In the genomic region with DNA sequence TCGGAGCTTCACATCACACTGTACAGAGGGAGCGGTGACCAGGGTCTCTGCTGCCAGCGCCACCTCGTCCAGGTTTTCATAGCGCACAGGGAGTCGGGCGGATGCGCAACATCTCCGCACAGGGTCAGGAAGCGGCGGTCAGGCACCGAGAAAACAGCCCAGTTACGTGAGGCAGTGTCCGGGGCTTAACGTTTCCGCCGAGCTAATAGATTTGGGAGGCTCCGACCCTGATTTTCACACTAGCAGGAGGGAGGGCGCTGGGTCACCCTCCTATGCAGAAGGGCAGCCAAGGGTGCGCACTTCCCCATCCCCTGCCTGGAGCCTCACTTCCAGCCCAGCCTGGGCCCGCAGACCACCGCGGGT, we compare ENCODE assay signal across 8 cellular contexts. TPM values are rescaled to one million over a fixed set of nuclear protein-coding genes. Genes with fewer than 3 reads are reported as not detected.
A peak's percentile ranks its signal among the peaks of the same experiment; 100 is the strongest.
DNase-seq lines count a peak whose midpoint lies in the region; ATAC-seq, FAIRE-seq and TF ChIP-seq lines count a peak whose summit lies in the region.

No MANE protein-coding gene starts in this region.

- H3K4me1 ChIP-seq in keratinocyte (ENCODE audit: control insufficient read depth, extremely low read depth, insufficient read depth, low read length) (peaks cover 4% of the 10 kb centered on the region), stomach smooth muscle (ENCODE audit: control insufficient read depth, insufficient read depth, low read length) (peaks cover 14% of the 10 kb centered on the region)

- H3K27ac ChIP-seq in keratinocyte (ENCODE audit: control insufficient read depth, insufficient read depth, low read length) (no peak overlapping the region), stomach smooth muscle (ENCODE audit: low read length) (no peak overlapping the region)

- peaks cover 0 to 4% of the 10 kb centered on the region in 2 donors for H3K9me3 Mint-ChIP-seq in activated naive CD4-positive, alpha-beta T cell treated with anti-CD3 and anti-CD28 coated beads, Interleukin-2, amount 50 U/mL, for 72 hours

- no peaks in the 10 kb centered on the region for H3K79me2 ChIP-seq in keratinocyte (ENCODE audit: control insufficient read depth, insufficient read depth, low read length)

- H3K9ac ChIP-seq in keratinocyte (ENCODE audit: control insufficient read depth, extremely low read depth, insufficient read depth, low read length): no peak overlapping the region
- H3K9ac ChIP-seq in stomach smooth muscle (ENCODE audit: low read length in 2 of 2): no peak overlapping the region

- no peak for TF ChIP-seq CTCF in keratinocyte (optimal IDR thresholded peaks at IDR 0.05 in 1 of 3, IDR thresholded peaks at IDR 0.05 in 1 of 3, conservative IDR thresholded peaks at IDR 0.05 in 1 of 3; ENCODE audit: extremely low read depth in 1 of 3, insufficient read depth in 2 of 3, low read length in 3 of 3)

- H3K4me3 ChIP-seq in keratinocyte (ENCODE audit: control insufficient read depth in 2 of 3, extremely low read depth in 1 of 3, insufficient read depth in 2 of 3, low read depth in 1 of 3, low read length in 3 of 3) (peak overlapping the region in 2 of 3 experiments; percentile 15 to 42), stomach smooth muscle (ENCODE audit: low read length in 2 of 2) (peak overlapping the region; percentile 55 to 69)

- no peak overlapping the region for H2AFZ ChIP-seq in keratinocyte (ENCODE audit: control insufficient read depth, low read length)

- H4K20me1 ChIP-seq in keratinocyte (ENCODE audit: control insufficient read depth, extremely low read depth, insufficient read depth, low read length): no peaks in the 10 kb centered on the region

- no peaks in the 10 kb centered on the region for H3K9me1 ChIP-seq in keratinocyte (ENCODE audit: control insufficient read depth, extremely low read depth, insufficient read depth, low read length)

- peaks cover 7 to 20% of the 10 kb centered on the region in 2 donors for H3K36me3 Mint-ChIP-seq in activated naive CD4-positive, alpha-beta T cell treated with anti-CD3 and anti-CD28 coated beads, Interleukin-2, amount 50 U/mL, for 72 hours

- no peaks in the 10 kb centered on the region for H3K36me3 ChIP-seq in keratinocyte (ENCODE audit: control insufficient read depth in 2 of 2, extremely low read depth in 1 of 2, insufficient read depth in 2 of 2, low read length in 2 of 2)
- no peaks in the 10 kb centered on the region for H3K36me3 ChIP-seq in stomach smooth muscle (ENCODE audit: control insufficient read depth in 2 of 2, insufficient read depth in 2 of 2, low read length in 2 of 2)

- no peaks in the 10 kb centered on the region for H3K9me3 ChIP-seq in keratinocyte (ENCODE audit: control insufficient read depth, low read depth, low read length)
- H3K9me3 ChIP-seq in stomach smooth muscle (ENCODE audit: control insufficient read depth in 2 of 2, low read length in 2 of 2): no peaks in the 10 kb centered on the region

- ATAC-seq in activated naive CD4-positive, alpha-beta T cell treated with anti-CD3 and anti-CD28 coated beads, Interleukin-2, amount 50 U/mL, for 72 hours: peak; percentile 7 to 34
- ATAC-seq in HG02678 (IDR thresholded peaks at IDR 0.05; ENCODE audit: unreplicated experiment): no peak

- dilution Hi-C loops in keratinocyte (cut with MboI; ENCODE audit: extremely low pct_ligation_motif_present, low sequenced_read_pairs): no loop called here

- no peak overlapping the region for H3K27ac Mint-ChIP-seq in activated naive CD4-positive, alpha-beta T cell treated with anti-CD3 and anti-CD28 coated beads, Interleukin-2, amount 50 U/mL, for 72 hours

- FAIRE-seq in keratinocyte (lab: Jason Lieb, UNC): no peak

- H3K4me2 ChIP-seq in keratinocyte (ENCODE audit: control insufficient read depth, extremely low read depth, insufficient read depth, low read depth, low read length): peak overlapping the region; percentile 46

- DNase-seq in NCI-H345 (lab: John Stamatoyannopoulos, UW) (peak; percentile 6), NCI-H345 treated with DMSO at 0.1 percent for 48 hours (lab: John Stamatoyannopoulos, UW; ENCODE audit: unreplicated experiment) (no peak), keratinocyte (ENCODE audit: low read depth, low spot score) (no peak), cerebellar cortex (ENCODE audit: low spot score) (no peak), GF-D8 (lab: John Stamatoyannopoulos, UW) (no peak)
- DNase-seq in activated naive CD4-positive, alpha-beta T cell treated with anti-CD3 and anti-CD28 coated beads, Interleukin-2, amount 50 U/mL, for 72 hours (ENCODE audit: low spot score in 2 of 2): no peak

- H3K27me3 ChIP-seq in keratinocyte (ENCODE audit: control insufficient read depth, extremely low read depth, insufficient read depth, low read length): peaks cover 52% of the 10 kb centered on the region
- H3K27me3 ChIP-seq in stomach smooth muscle (ENCODE audit: control insufficient read depth in 1 of 2, insufficient read depth in 2 of 2, low read length in 2 of 2): peaks cover 58 to 61% of the 10 kb centered on the region in 2 donors

RNA-seq across cellular contexts. Expression of a gene that starts 13.7 kb away (rescaled TPM):
- total RNA-seq in activated naive CD4-positive, alpha-beta T cell treated with anti-CD3 and anti-CD28 coated beads, Interleukin-2, amount 50 U/mL, for 72 hours: under 1 TPM in 1 of 2 donors, not detected in 1; 0.41 TPM
- 0.07 to 0.14 TPM in 2 of 3 replicates, not detected in the other for polyA plus RNA-seq in keratinocyte
- not detected for polyA plus RNA-seq in keratinocyte (2011; ENCODE audit: low read depth)
- polyA plus RNA-seq in keratinocyte (2011; cell fraction: cytosol; rRNA removed): 0.05 TPM in 1 of 2 replicates, not detected in the other
- polyA plus RNA-seq in keratinocyte (2011; cell fraction: nucleus; rRNA removed): 0.70 and 1.4 TPM in 2 replicates
- polyA plus RNA-seq in keratinocyte (2012; ENCODE audit: low replicate concordance): not detected in 2 replicates
- polyA minus RNA-seq in keratinocyte: 0.33 TPM in 1 of 3 replicates, not detected in the others
- not detected for polyA minus RNA-seq in keratinocyte (2011; cell fraction: cytosol; rRNA and poly(A)+ RNA removed)
- 0.74 TPM in 1 of 2 replicates, not detected in the other for polyA minus RNA-seq in keratinocyte (2011; cell fraction: nucleus; rRNA and poly(A)+ RNA removed)
